In the genomic region with DNA sequence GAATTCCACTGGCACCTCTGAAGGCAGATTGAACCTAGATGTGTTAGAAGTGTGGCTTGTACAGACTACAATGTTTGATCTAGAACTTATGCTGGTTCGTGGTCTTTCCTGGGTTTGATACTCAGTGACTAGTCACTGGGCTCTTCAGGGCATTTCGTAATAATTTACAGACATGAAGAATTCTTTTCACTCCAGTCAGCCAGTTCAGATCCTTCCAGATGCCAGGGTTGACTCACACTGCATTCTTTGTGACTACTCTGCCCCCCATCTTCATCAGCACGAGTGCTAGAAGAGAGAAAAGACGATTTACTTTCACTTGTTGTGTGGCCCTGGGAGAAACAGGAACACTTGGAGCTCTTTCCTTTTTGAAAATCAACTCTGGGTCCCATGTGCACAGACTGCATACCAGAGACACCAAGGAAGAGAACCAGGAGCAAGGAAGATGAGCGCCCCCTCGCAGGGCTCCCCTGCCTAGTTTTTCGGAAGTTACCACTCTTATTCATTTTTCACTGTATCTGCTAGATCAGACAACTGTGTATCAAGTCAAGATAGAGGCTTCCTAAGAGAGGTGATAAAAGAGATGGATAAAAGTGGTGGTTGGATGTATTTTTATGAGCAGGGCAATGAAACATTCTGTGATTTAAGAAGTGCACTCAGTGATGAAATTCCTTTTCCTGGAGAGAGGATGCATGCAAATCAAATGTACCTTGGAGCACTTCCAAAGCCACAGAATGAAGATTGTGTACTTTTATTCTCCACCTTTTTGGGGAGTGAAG, we compare ENCODE assay signal across 7 cellular contexts. TPM values are rescaled to one million over a fixed set of nuclear protein-coding genes. Genes with fewer than 3 reads are reported as not detected.
DNase-seq lines count a peak whose midpoint lies in the region; ATAC-seq and TF ChIP-seq lines count a peak whose summit lies in the region.

No MANE protein-coding gene starts in this region.

- CTCF ChIA-PET in T-cell (lab: Charles Lee), result interaction anchor here in 1 of 2 donors (0.9 kb wide), 1 partner anchor 190 kb away, joined by 3 read pairs; no protein-coding TSS in a partner anchor

- no peaks in the 10 kb centered on the region for H3K36me3 Mint-ChIP-seq in T-cell

- POLR2A ChIA-PET in T-cell (lab: Charles Lee), result no interaction called here

- no peaks in the 10 kb centered on the region for H3K36me3 ChIP-seq in tibial nerve

- TF ChIP-seq EP300 in tibial nerve (IDR thresholded peaks at IDR 0.05), result peak in 1 of 2 donors; percentile 63

- no peak for TF ChIP-seq CTCF in tibial nerve (IDR thresholded peaks at IDR 0.05)

- peak overlapping the region; percentile 46 for H3K27ac ChIP-seq in angular gyrus (ENCODE audit: low read depth, low read length)
- peak overlapping the region; percentile 15 to 75 (median 47) for H3K27ac ChIP-seq in tibial nerve

- no peak overlapping the region for H3K27ac Mint-ChIP-seq in T-cell

- H3K4me1 Mint-ChIP-seq in T-cell, result peaks cover 0 to 4% (median 0%) of the 10 kb centered on the region in 3 donors

- TF ChIP-seq POLR2A in tibial nerve (IDR thresholded peaks at IDR 0.05), result no peak

- H3K4me1 ChIP-seq in tibial nerve, result peaks cover 0 to 29% (median 15%) of the 10 kb centered on the region in 4 donors

- H3K4me3 Mint-ChIP-seq in T-cell, result peak overlapping the region in 1 of 3 donors; percentile 23

- WGBS in tibial nerve, 2 donors, result 30 to 39% methylated on average over 7 of the region's 7 CpGs

- H3K4me3 ChIP-seq in tibial nerve, result peak overlapping the region in 3 of 4 donors; percentile 9 to 32 (median 10)

- H3K27me3 Mint-ChIP-seq in T-cell, result no peaks in the 10 kb centered on the region

- H3K27me3 ChIP-seq in tibial nerve, result no peaks in the 10 kb centered on the region

- DNase-seq in HT1080 (ENCODE audit: low read depth) (peak; percentile 98), inferior parietal cortex (ENCODE audit: extremely low spot score) (peak; percentile 47), tibial nerve (ENCODE audit: low spot score in 2 of 2) (peak; percentile 17 to 67), NCI-H345 treated with DMSO at 0.1 percent for 48 hours (lab: John Stamatoyannopoulos, UW; ENCODE audit: unreplicated experiment) (no peak), T-cell (no peak)

- no peaks in the 10 kb centered on the region for H3K9me3 ChIP-seq in tibial nerve

- ATAC-seq in GM18511 (IDR thresholded peaks at IDR 0.05; ENCODE audit: unreplicated experiment) (no peak), T-cell (replicated peaks in 1 of 4) (no peak)

- H3K9me3 Mint-ChIP-seq in T-cell, result no peaks in the 10 kb centered on the region

RNA-seq across cellular contexts. Expression of gene EVL, which starts 33.5 kb away (rescaled TPM):
- 11.4 and 21.7 TPM in 2 replicates for total RNA-seq in HT1080 (2014; rRNA removed; shearing (Covaris generic))
- polyA plus RNA-seq in HT1080 (2015; cell fraction: cytosol; rRNA removed), result 17.0 and 21.3 TPM in 2 replicates
- 17.0 and 23.1 TPM in 2 replicates for polyA plus RNA-seq in HT1080 (2015; cell fraction: nucleus; rRNA removed)
- 10 to 100 TPM; 42.6 to 94.6 (median 59.8) TPM for total RNA-seq in tibial nerve
- total RNA-seq in T-cell, result 1,000 to 10,000 TPM; 1,049 to 1,157 (median 1,125) TPM

Comparison
In these comparisons a context has a peak if more than half of its experiments do, and no peak if none do; other contexts are left out.
1. DNase-seq: peak in HT1080 (single experiment), inferior parietal cortex (single experiment) and tibial nerve (2 of 2); none in NCI-H345 treated with DMSO at 0.1 percent for 48 hours (single experiment) and T-cell (0 of 34).
2. RNA of gene EVL, which starts 33.5 kb away (total RNA-seq): 1,049 to 1,157 TPM in T-cell; 42.6 to 94.6 TPM in tibial nerve and 11.4 to 21.7 TPM in HT1080; every median in the first group is over 10 times any median in the second.